In genomic region chr6:57089687-57090457, GRCh38 we compare ENCODE assay signal across 8 cellular contexts. TPM values are rescaled to one million over a fixed set of nuclear protein-coding genes. Genes with fewer than 3 reads are reported as not detected.
DNase-seq lines count a peak whose midpoint lies in the region; ATAC-seq and TF ChIP-seq lines count a peak whose summit lies in the region.

Gene ZNF451 (plus strand): TSS chr6:57090188. CDS start chr6:57090254, 66 bp downstream.

- TF ChIP-seq CTCF in GM13976 (IDR thresholded peaks at IDR 0.05; ENCODE audit: borderline replicate concordance, control extremely low read depth, extremely low read depth, insufficient read depth, missing control alignments) (no peak), heart right ventricle (IDR thresholded peaks at IDR 0.05) (peak in 2 of 9 donors; percentile 9 to 18), upper lobe of right lung (IDR thresholded peaks at IDR 0.05) (peak; percentile 22)

- peak within 1 kb of the TSS; percentile 57 to 93 (median 86) for H3K27ac ChIP-seq in heart right ventricle
- H3K27ac ChIP-seq in upper lobe of right lung: peak within 1 kb of the TSS; percentile 85

- no peaks in the 10 kb centered on the region for H3K27me3 ChIP-seq in heart right ventricle
- H3K27me3 ChIP-seq in upper lobe of right lung: no peaks in the 10 kb centered on the region

- intact Hi-C loops in T-helper 1 cell treated with Interleukin-12 subunit alpha and Interleukin-12 subunit beta and Interleukin-4 antibody, amounts not matched to agents 30 ng/mL and 1 ng/mL, for 36 hours (cut with micrococcal nuclease): loop anchor here (1.0 to 5.0 kb wide), 8 partner anchors 44 to 872 kb away; partner anchors contain the start of genes BAG2, BEND6, KIAA1586 and PRIM2
- intact Hi-C loops in heart right ventricle (cut with DNase I) (loop anchor here in 3 of 10 donors (5.0 to 10.0 kb wide), 5 partner anchors 43 to 225 kb away; partner anchors contain the start of genes KIAA1586 (in 2 of the 3), RAB23 (in 2 of the 3), BAG2 (in 1 of the 3) and PRIM2 (in 1 of the 3)), posterior vena cava (cut with DNase I) (no loop called here), upper lobe of right lung (cut with DNase I) (no loop called here)

- 0% methylated on average over 46 to 50 of the region's 58 CpGs for WGBS in heart right ventricle, 2 donors

- in situ Hi-C loops in GM13976 (cut with MboI; ENCODE audit: low sequenced_read_pairs, unreplicated experiment): no loop called here

- H3K9me3 ChIP-seq in heart right ventricle: no peaks in the 10 kb centered on the region
- no peaks in the 10 kb centered on the region for H3K9me3 ChIP-seq in upper lobe of right lung

- peak within 1 kb of the TSS; percentile 40 to 76 (median 66) for H3K4me3 ChIP-seq in heart right ventricle
- peak within 1 kb of the TSS; percentile 61 for H3K4me3 ChIP-seq in upper lobe of right lung

- H3K36me3 ChIP-seq in heart right ventricle (peaks cover 0 to 32% (median 0%) of the 10 kb centered on the region in 9 donors), upper lobe of right lung (peaks cover 12% of the 10 kb centered on the region)

- H3K4me1 ChIP-seq in heart right ventricle (peaks cover 5 to 41% (median 37%) of the 10 kb centered on the region in 9 donors), upper lobe of right lung (peaks cover 36% of the 10 kb centered on the region)

- peak; percentile 94 for DNase-seq in GM13976 (ENCODE audit: low spot score)
- DNase-seq in NCI-H146 treated with DMSO at 0.1 percent for 48 hours (lab: John Stamatoyannopoulos, UW; ENCODE audit: unreplicated experiment): peak; percentile 95
- peak; percentile 93 for DNase-seq in amniotic stem cell (lab: John Stamatoyannopoulos, UW)
- peak; percentile 98 to 99 for DNase-seq in heart right ventricle
- DNase-seq in posterior vena cava (ENCODE audit: low spot score): peak; percentile 99
- peak; percentile 99 for DNase-seq in upper lobe of right lung

- ATAC-seq in HG02870 (IDR thresholded peaks at IDR 0.05; ENCODE audit: unreplicated experiment) (peak; percentile 86), heart right ventricle (peak; percentile 98 to 99 (median 99)), upper lobe of right lung (peak; percentile 99)

RNA-seq across cellular contexts. Expression of gene ZNF451, which starts in this region (rescaled TPM):
- 74.6 and 80.2 TPM in 2 replicates for total RNA-seq in T-helper 1 cell treated with Interleukin-12 subunit alpha and Interleukin-12 subunit beta and Interleukin-4 antibody, amounts not matched to agents 30 ng/mL and 1 ng/mL, for 36 hours
- total RNA-seq in heart right ventricle: 10 to 100 TPM; 19.8 to 33.2 (median 26.8) TPM
- polyA plus RNA-seq in heart right ventricle: 10 to 100 TPM in 1 of 2 donors, 1 to 10 TPM in 1; 4.9 to 18.6 TPM
- total RNA-seq in posterior vena cava: 10 to 100 TPM; 45.0 to 50.5 TPM
- 56.0 TPM for total RNA-seq in upper lobe of right lung

Comparison
In these comparisons a context has a peak if more than half of its experiments do, and no peak if none do; other contexts are left out.
1. Peak in every context shown above with its lines: DNase-seq, ATAC-seq, H3K4me3 ChIP-seq and H3K27ac ChIP-seq.